Comparison of ENCODE assay signal across 8 cellular contexts in the genomic region with DNA sequence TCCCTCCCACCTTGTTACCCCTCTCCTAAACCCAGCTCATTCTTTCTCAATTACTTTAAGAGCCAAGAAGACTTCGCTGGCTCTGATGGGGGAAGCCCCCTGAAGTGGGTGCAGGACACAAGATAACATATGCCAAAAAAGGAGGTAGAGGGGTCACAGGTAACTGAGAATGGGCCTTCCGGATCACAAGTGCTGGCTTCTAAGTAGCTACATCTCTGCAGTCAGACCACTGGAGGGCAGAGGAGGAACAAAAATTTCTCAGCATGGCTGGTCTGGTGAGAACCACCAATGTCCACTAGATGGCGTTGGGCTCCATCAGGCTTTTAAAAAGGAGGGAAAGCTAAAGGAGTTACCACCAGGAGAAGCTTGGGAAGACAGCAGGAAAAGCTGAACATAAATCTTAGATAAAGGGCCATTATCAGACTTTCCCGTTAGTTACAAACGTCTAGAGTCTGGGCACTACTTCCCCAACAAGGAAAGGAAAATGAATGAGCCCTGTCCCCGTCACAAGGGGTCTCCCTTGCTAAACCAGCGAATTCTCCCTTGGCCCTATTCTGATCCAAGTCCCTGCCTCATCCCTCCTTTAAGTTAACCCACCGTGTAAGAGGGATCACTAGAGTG. TPM values are rescaled to one million over a fixed set of nuclear protein-coding genes. Genes with fewer than 3 reads are reported as not detected.
DNase-seq lines count a peak whose midpoint lies in the region; ATAC-seq, FAIRE-seq and TF ChIP-seq lines count a peak whose summit lies in the region.

No MANE protein-coding gene starts in this region.

- peak overlapping the region; percentile 95 for H3K4me2 ChIP-seq in BLaER1

- no peak for FAIRE-seq in pancreas (lab: Jason Lieb, UNC)

- H3K4me1 ChIP-seq in BLaER1 (peaks cover 41% of the 10 kb centered on the region), foreskin keratinocyte (peaks cover 8% of the 10 kb centered on the region), pancreas (peaks cover 16 to 23% (median 19%) of the 10 kb centered on the region in 3 donors), upper lobe of right lung (peaks cover 33% of the 10 kb centered on the region)

- H3K27me3 Mint-ChIP-seq in activated T-cell treated with anti-CD3 and anti-CD28 coated beads, Interleukin-2, amount 50 U/mL, for 4 hours (ENCODE audit: low read depth) = no peaks in the 10 kb centered on the region

- peaks cover 77% of the 10 kb centered on the region for H4K20me1 ChIP-seq in BLaER1

- 27 to 28% methylated on average over 8 of the region's 8 CpGs for WGBS in pancreas, 2 donors

- no peaks in the 10 kb centered on the region for H3K9me3 ChIP-seq in BLaER1
- H3K9me3 ChIP-seq in pancreas = no peaks in the 10 kb centered on the region
- H3K9me3 ChIP-seq in upper lobe of right lung = no peaks in the 10 kb centered on the region

- peaks cover 35% of the 10 kb centered on the region for H3K4me1 Mint-ChIP-seq in activated T-cell treated with anti-CD3 and anti-CD28 coated beads, Interleukin-2, amount 50 U/mL, for 4 hours (ENCODE audit: low read depth)

- DNase-seq in LHCN-M2 (ENCODE audit: low read depth) = peak; percentile 92
- peak; percentile 62 for DNase-seq in activated T-cell treated with anti-CD3 and anti-CD28 coated beads, Interleukin-2, amount 50 U/mL, for 4 hours
- peak; percentile 60 to 82 for DNase-seq in foreskin keratinocyte
- DNase-seq in pancreas = peak in 4 of 6 donors; percentile 75 to 90 (median 78)
- no peak for DNase-seq in upper lobe of right lung
- no peak for DNase-seq in DMS53 treated with DMSO at 0.1 percent for 48 hours (lab: John Stamatoyannopoulos, UW; ENCODE audit: unreplicated experiment)

- H3K9ac ChIP-seq in BLaER1 = 0 out of 2 replicates have a peak overlapping the region, but pooled peaks have one; percentile 22

- H3K27ac ChIP-seq in BLaER1 (no peak overlapping the region), foreskin keratinocyte (no peak overlapping the region), pancreas (no peak overlapping the region), upper lobe of right lung (no peak overlapping the region)

- no peaks in the 10 kb centered on the region for H3K27me3 ChIP-seq in BLaER1
- H3K27me3 ChIP-seq in foreskin keratinocyte = no peaks in the 10 kb centered on the region
- no peaks in the 10 kb centered on the region for H3K27me3 ChIP-seq in pancreas
- no peaks in the 10 kb centered on the region for H3K27me3 ChIP-seq in upper lobe of right lung

- H3K4me3 Mint-ChIP-seq in activated T-cell treated with anti-CD3 and anti-CD28 coated beads, Interleukin-2, amount 50 U/mL, for 4 hours = peak overlapping the region; percentile 51

- ATAC-seq in GM21390 (IDR thresholded peaks at IDR 0.05; ENCODE audit: unreplicated experiment) (peak; percentile 59), foreskin keratinocyte (peak; percentile 71), pancreas (peak; percentile 72 to 87 (median 81)), upper lobe of right lung (peak; percentile 90)
- ATAC-seq in activated T-cell treated with anti-CD3 and anti-CD28 coated beads, Interleukin-2, amount 50 U/mL, for 4 hours = peak; percentile 71 to 80

- H3K9me3 Mint-ChIP-seq in activated T-cell treated with anti-CD3 and anti-CD28 coated beads, Interleukin-2, amount 50 U/mL, for 4 hours = no peaks in the 10 kb centered on the region

- H3K4me3 ChIP-seq in BLaER1 (no peak overlapping the region), pancreas (no peak overlapping the region), upper lobe of right lung (no peak overlapping the region)

- H3K36me3 Mint-ChIP-seq in activated T-cell treated with anti-CD3 and anti-CD28 coated beads, Interleukin-2, amount 50 U/mL, for 4 hours (ENCODE audit: insufficient read depth) = peaks cover 29% of the 10 kb centered on the region

- H3K36me3 ChIP-seq in BLaER1 = peaks cover 75% of the 10 kb centered on the region
- H3K36me3 ChIP-seq in pancreas = peaks cover 3 to 46% (median 23%) of the 10 kb centered on the region in 3 donors
- peaks cover 72% of the 10 kb centered on the region for H3K36me3 ChIP-seq in upper lobe of right lung

- intact Hi-C loops in pancreas (cut with DNase I) (loop anchor here in 1 of 3 donors (5.0 kb wide), 1 partner anchor 43 kb away; no protein-coding TSS in a partner anchor), upper lobe of right lung (cut with DNase I) (no loop called here)

- TF ChIP-seq CTCF in foreskin keratinocyte (conservative IDR thresholded peaks at IDR 0.05) (peak; percentile 100), pancreas (IDR thresholded peaks at IDR 0.05) (peak; percentile 94 to 98 (median 96)), upper lobe of right lung (IDR thresholded peaks at IDR 0.05) (peak; percentile 98)

RNA-seq across cellular contexts. Expression of a gene that starts 11.6 kb away (rescaled TPM):
- total RNA-seq in LHCN-M2 (2014; rRNA removed) (10.4 and 11.0 TPM in 2 replicates), foreskin keratinocyte (7.1 and 8.5 TPM in 2 replicates), pancreas (1 to 10 TPM in 5 of 6 donors, under 1 TPM in 1; 0.91 to 3.4 (median 1.3) TPM), upper lobe of right lung (7.8 TPM)
- 8.0 TPM for polyA plus RNA-seq in LHCN-M2 (2012)
- total RNA-seq in activated T-cell treated with anti-CD3 and anti-CD28 coated beads, Interleukin-2, amount 50 U/mL, for 4 hours = under 1 TPM; 0.51 to 0.87 (median 0.65) TPM
- polyA plus RNA-seq in foreskin keratinocyte (7.6 and 10.3 TPM in 2 replicates), pancreas (10 to 100 TPM in 1 of 2 donors, 1 to 10 TPM in 1; 9.6 to 11.8 TPM)

RNA-seq across cellular contexts. Expression of a gene that starts 26.0 kb away (rescaled TPM):
- total RNA-seq in LHCN-M2 (2014; rRNA removed) = 78.7 and 106 TPM in 2 replicates
- polyA plus RNA-seq in LHCN-M2 (2012) = 78.8 TPM
- total RNA-seq in activated T-cell treated with anti-CD3 and anti-CD28 coated beads, Interleukin-2, amount 50 U/mL, for 4 hours = 100 to 1,000 TPM; 195 to 200 (median 196) TPM
- 101 and 112 TPM in 2 replicates for total RNA-seq in foreskin keratinocyte
- 74.5 and 82.6 TPM in 2 replicates for polyA plus RNA-seq in foreskin keratinocyte
- total RNA-seq in pancreas = 100 to 1,000 TPM in 1 of 6 donors, 10 to 100 TPM in 5; 43.1 to 106 (median 55.9) TPM
- polyA plus RNA-seq in pancreas = 100 to 1,000 TPM; 134 to 152 TPM
- 161 TPM for total RNA-seq in upper lobe of right lung

RNA-seq across cellular contexts. Expression of a gene that starts 26.4 kb away (rescaled TPM):
- total RNA-seq in LHCN-M2 (2014; rRNA removed) (41.9 and 47.0 TPM in 2 replicates), foreskin keratinocyte (76.7 and 80.2 TPM in 2 replicates), pancreas (10 to 100 TPM in 4 of 6 donors, 1 to 10 TPM in 2; 7.5 to 22.7 (median 13.6) TPM), upper lobe of right lung (55.3 TPM)
- 88.5 TPM for polyA plus RNA-seq in LHCN-M2 (2012)
- total RNA-seq in activated T-cell treated with anti-CD3 and anti-CD28 coated beads, Interleukin-2, amount 50 U/mL, for 4 hours = 10 to 100 TPM; 34.6 to 39.9 (median 36.9) TPM
- polyA plus RNA-seq in foreskin keratinocyte (86.6 and 91.2 TPM in 2 replicates), pancreas (10 to 100 TPM; 10.4 to 20.8 TPM)

RNA-seq across cellular contexts. Expression of a gene that starts 26.9 kb away (rescaled TPM):
- total RNA-seq in LHCN-M2 (2014; rRNA removed) (not detected in 2 replicates), foreskin keratinocyte (not detected in 2 replicates), pancreas (not detected), upper lobe of right lung (not detected)
- polyA plus RNA-seq in LHCN-M2 (2012) = not detected
- total RNA-seq in activated T-cell treated with anti-CD3 and anti-CD28 coated beads, Interleukin-2, amount 50 U/mL, for 4 hours = not detected
- polyA plus RNA-seq in foreskin keratinocyte (not detected in 2 replicates), pancreas (under 1 TPM in 1 of 2 donors, not detected in 1; 0.05 TPM)

RNA-seq across cellular contexts. Expression of a gene that starts 34.2 kb away (rescaled TPM):
- total RNA-seq in LHCN-M2 (2014; rRNA removed) (235 and 240 TPM in 2 replicates), foreskin keratinocyte (184 and 230 TPM in 2 replicates), pancreas (10 to 100 TPM; 29.6 to 50.4 (median 45.9) TPM), upper lobe of right lung (75.7 TPM)
- polyA plus RNA-seq in LHCN-M2 (2012) = 263 TPM
- 100 to 1,000 TPM; 220 to 231 (median 227) TPM for total RNA-seq in activated T-cell treated with anti-CD3 and anti-CD28 coated beads, Interleukin-2, amount 50 U/mL, for 4 hours
- polyA plus RNA-seq in foreskin keratinocyte (262 and 290 TPM in 2 replicates), pancreas (10 to 100 TPM; 31.8 to 62.9 TPM)

Comparison
In these comparisons a context has a peak if more than half of its experiments do, and no peak if none do; other contexts are left out.
1. DNase-seq: peak in LHCN-M2 (single experiment), activated T-cell treated with anti-CD3 and anti-CD28 coated beads, Interleukin-2, amount 50 U/mL, for 4 hours (single experiment), foreskin keratinocyte (2 of 2) and pancreas (4 of 6); none in upper lobe of right lung (single experiment) and DMS53 treated with DMSO at 0.1 percent for 48 hours (single experiment).
2. Peak in every context shown above with its lines, with median percentiles within 50 percentile points of each other: ATAC-seq and CTCF ChIP-seq.